ENCODE assay signal across 1 cellular context in the genomic region with DNA sequence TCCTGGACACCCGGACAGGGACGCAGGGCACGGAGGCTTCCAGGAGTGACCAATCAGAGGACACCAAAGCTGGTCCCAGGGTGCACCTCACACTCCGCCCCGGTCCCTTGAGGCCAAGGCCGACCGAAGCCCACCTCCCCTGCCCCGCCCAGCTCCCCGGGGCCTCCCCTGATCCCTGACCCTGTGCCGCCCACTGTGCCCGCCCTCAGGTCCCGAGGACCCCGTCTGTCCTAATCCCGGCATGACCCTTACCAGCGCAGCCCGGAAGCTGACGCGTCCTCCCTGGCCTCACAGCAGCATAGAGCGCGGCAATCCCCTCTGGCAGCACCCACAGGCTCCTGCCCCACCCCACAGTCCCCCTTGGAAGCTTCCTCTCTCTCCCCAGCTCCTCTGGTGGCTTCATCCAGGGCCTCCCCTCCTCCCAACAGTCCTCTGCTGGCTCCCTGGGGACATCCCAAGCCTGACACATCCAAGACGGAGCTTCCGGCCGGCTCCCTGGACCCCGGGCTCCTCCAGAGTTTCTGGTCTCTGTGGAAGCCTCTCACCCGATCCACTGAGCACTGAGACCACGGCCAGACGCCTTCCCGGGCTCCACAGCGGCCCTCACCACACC.
A peak's percentile ranks its signal among the peaks of the same experiment; 100 is the strongest.
TF ChIP-seq lines count a peak whose summit lies in the region.

No MANE protein-coding gene starts in this region.

TF ChIP-seq in HepG2, 621 proteins besides CTCF, POLR2A, EP300 and RAD21 (continued from another document and continues in another):
- TF ChIP-seq ZNF281 (CRISPR knock-in tag; IDR thresholded peaks at IDR 0.05; ENCODE audit: borderline replicate concordance) = peak; percentile 38; the same call in 1 of the 2 replicates
- TF ChIP-seq FOXK1 (CRISPR knock-in tag; IDR thresholded peaks at IDR 0.05; ENCODE audit: borderline replicate concordance, low read depth) = peak; percentile 27; the same call in 1 of the 2 replicates
- TF ChIP-seq ZBTB37 (CRISPR knock-in tag; IDR thresholded peaks at IDR 0.05) = 0 out of 2 replicates have a peak, but pooled peaks have one; percentile 13
- no peak for TF ChIP-seq SRF (IDR thresholded peaks at IDR 0.05; ENCODE audit: low read depth, low read length)
- TF ChIP-seq GATAD2A (CRISPR knock-in tag; IDR thresholded peaks at IDR 0.05) = peak; percentile 76
- peak; percentile 94 for TF ChIP-seq ETV5 (CRISPR knock-in tag; IDR thresholded peaks at IDR 0.05; ENCODE audit: borderline replicate concordance)
- 0 out of 2 replicates have a peak, but pooled peaks have one; percentile 27 for TF ChIP-seq FOXA3 (CRISPR knock-in tag; IDR thresholded peaks at IDR 0.05)
- no peak for TF ChIP-seq ASH2L (IDR thresholded peaks at IDR 0.05; ENCODE audit: insufficient read length, low read depth, low read length)
- no peak for TF ChIP-seq ONECUT2 (CRISPR knock-in tag; IDR thresholded peaks at IDR 0.05)
- no peak for TF ChIP-seq SETDB1 (CRISPR knock-in tag; IDR thresholded peaks at IDR 0.05; ENCODE audit: borderline replicate concordance)
- TF ChIP-seq ZNF639 (CRISPR knock-in tag; conservative IDR thresholded peaks at IDR 0.05) = no peak; the same call in 1 of the 2 replicates
- TF ChIP-seq HINFP (CRISPR knock-in tag; IDR thresholded peaks at IDR 0.05; ENCODE audit: low read depth) = peak; percentile 69; the same call in 1 of the 2 replicates
- TF ChIP-seq ZNF430 (CRISPR knock-in tag; IDR thresholded peaks at IDR 0.05) = peak; percentile 71; the same call in 1 of the 2 replicates
- TF ChIP-seq THAP9 (CRISPR knock-in tag; IDR thresholded peaks at IDR 0.05; ENCODE audit: borderline replicate concordance) = peak; percentile 58; the same call in 1 of the 2 replicates
- no peak for TF ChIP-seq ZNF878 (CRISPR knock-in tag; IDR thresholded peaks at IDR 0.05)
- peak; percentile 96 for TF ChIP-seq HNF4A (CRISPR knock-in tag; IDR thresholded peaks at IDR 0.05)
- no peak for TF ChIP-seq ZNF713 (CRISPR knock-in tag; IDR thresholded peaks at IDR 0.05)
- 0 out of 2 replicates have a peak, but pooled peaks have one; percentile 8 for TF ChIP-seq STAG1 (CRISPR knock-in tag; IDR thresholded peaks at IDR 0.05)
- TF ChIP-seq, protein P1, sequence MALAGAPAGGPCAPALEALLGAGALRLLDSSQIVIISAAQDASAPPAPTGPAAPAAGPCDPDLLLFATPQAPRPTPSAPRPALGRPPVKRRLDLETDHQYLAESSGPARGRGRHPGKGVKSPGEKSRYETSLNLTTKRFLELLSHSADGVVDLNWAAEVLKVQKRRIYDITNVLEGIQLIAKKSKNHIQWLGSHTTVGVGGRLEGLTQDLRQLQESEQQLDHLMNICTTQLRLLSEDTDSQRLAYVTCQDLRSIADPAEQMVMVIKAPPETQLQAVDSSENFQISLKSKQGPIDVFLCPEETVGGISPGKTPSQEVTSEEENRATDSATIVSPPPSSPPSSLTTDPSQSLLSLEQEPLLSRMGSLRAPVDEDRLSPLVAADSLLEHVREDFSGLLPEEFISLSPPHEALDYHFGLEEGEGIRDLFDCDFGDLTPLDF (CRISPR knock-in tag; IDR thresholded peaks at IDR 0.05) = peak; percentile 28; the same call in 1 of the 2 replicates
- TF ChIP-seq REST (IDR thresholded peaks at IDR 0.05; ENCODE audit: borderline replicate concordance in 1 of 2, low read depth in 1 of 2, low read length in 2 of 2) = no peak
- TF ChIP-seq ZNF331 (CRISPR knock-in tag; IDR thresholded peaks at IDR 0.05) = no peak
- TF ChIP-seq, protein P2, sequence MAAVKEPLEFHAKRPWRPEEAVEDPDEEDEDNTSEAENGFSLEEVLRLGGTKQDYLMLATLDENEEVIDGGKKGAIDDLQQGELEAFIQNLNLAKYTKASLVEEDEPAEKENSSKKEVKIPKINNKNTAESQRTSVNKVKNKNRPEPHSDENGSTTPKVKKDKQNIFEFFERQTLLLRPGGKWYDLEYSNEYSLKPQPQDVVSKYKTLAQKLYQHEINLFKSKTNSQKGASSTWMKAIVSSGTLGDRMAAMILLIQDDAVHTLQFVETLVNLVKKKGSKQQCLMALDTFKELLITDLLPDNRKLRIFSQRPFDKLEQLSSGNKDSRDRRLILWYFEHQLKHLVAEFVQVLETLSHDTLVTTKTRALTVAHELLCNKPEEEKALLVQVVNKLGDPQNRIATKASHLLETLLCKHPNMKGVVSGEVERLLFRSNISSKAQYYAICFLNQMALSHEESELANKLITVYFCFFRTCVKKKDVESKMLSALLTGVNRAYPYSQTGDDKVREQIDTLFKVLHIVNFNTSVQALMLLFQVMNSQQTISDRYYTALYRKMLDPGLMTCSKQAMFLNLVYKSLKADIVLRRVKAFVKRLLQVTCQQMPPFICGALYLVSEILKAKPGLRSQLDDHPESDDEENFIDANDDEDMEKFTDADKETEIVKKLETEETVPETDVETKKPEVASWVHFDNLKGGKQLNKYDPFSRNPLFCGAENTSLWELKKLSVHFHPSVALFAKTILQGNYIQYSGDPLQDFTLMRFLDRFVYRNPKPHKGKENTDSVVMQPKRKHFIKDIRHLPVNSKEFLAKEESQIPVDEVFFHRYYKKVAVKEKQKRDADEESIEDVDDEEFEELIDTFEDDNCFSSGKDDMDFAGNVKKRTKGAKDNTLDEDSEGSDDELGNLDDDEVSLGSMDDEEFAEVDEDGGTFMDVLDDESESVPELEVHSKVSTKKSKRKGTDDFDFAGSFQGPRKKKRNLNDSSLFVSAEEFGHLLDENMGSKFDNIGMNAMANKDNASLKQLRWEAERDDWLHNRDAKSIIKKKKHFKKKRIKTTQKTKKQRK (IDR thresholded peaks at IDR 0.05; ENCODE audit: low read length) = no peak
- TF ChIP-seq MEIS2 (CRISPR knock-in tag; IDR thresholded peaks at IDR 0.05) = peak; percentile 61; the same call in 1 of the 2 replicates
- no peak for TF ChIP-seq ZNF326 (CRISPR knock-in tag; IDR thresholded peaks at IDR 0.05; ENCODE audit: borderline replicate concordance)
- TF ChIP-seq SOX5 (CRISPR knock-in tag; IDR thresholded peaks at IDR 0.05; ENCODE audit: borderline replicate concordance) = peak; percentile 36; the same call in 1 of the 2 replicates
- no peak for TF ChIP-seq ZBTB46 (CRISPR knock-in tag; IDR thresholded peaks at IDR 0.05; ENCODE audit: borderline replicate concordance)
- TF ChIP-seq ZEB1 (IDR thresholded peaks at IDR 0.05; ENCODE audit: insufficient replicate concordance, low read depth) = no peak
- no peak for TF ChIP-seq ZMYM2 (CRISPR knock-in tag; IDR thresholded peaks at IDR 0.05)
